15 cellular contexts compared by ENCODE assay signal in genomic region chr2:234995332-234996007, GRCh38. TPM values are rescaled to one million over a fixed set of nuclear protein-coding genes. Genes with fewer than 3 reads are reported as not detected.
DNase-seq lines count a peak whose midpoint lies in the region; ATAC-seq and TF ChIP-seq lines count a peak whose summit lies in the region.
"Had no signal": no experiment of that assay in that cellular context is flagged by ENCODE, and none has a peak within 500 bp of the region (broad histone marks: within the 10 kb centered on the region; RNA-seq: fewer than 3 reads in every experiment).

No MANE protein-coding gene starts in this region.

- ATAC-seq in HG02973 (IDR thresholded peaks at IDR 0.05; ENCODE audit: unreplicated experiment) (no peak), HG02970 (IDR thresholded peaks at IDR 0.05; ENCODE audit: low FRiP score, unreplicated experiment) (no peak)
- ATAC-seq: natural killer cell treated with Interleukin-12 subunit alpha and Interleukin-12 subunit beta and Interleukin-15 and Interleukin-18, amount 100 ng/mL, for 72 hours; T-cell had no signal

- H3K9me3 ChIP-seq in SK-N-MC (ENCODE audit: low read depth, low read length) (no peaks in the 10 kb centered on the region), iPS-20b (ENCODE audit: insufficient read depth, low read depth, low read length) (no peaks in the 10 kb centered on the region), prostate gland (no peaks in the 10 kb centered on the region)

- H3K27ac ChIP-seq in SK-N-MC (peak overlapping the region; percentile 76), iPS-20b (ENCODE audit: low read length) (peak overlapping the region; percentile 62), prostate gland (peak overlapping the region; percentile 59 to 71)
- H3K27ac ChIP-seq: GM23248 had no signal

- WGBS in prostate gland: 62% methylated on average over 24 of the region's 24 CpGs
- 81 to 85% methylated on average over 24 of the region's 24 CpGs for WGBS in lower leg skin, 2 donors

- TF ChIP-seq POLR2A in prostate gland (IDR thresholded peaks at IDR 0.05) (no peak), lower leg skin (IDR thresholded peaks at IDR 0.05) (no peak)

- H3K9ac ChIP-seq in SK-N-MC (ENCODE audit: insufficient read length): peak overlapping the region; percentile 13
- H3K9ac ChIP-seq in iPS-20b (ENCODE audit: low read depth, low read length): peak overlapping the region; percentile 21; the same call in 1 of the 2 replicates
- H3K9ac ChIP-seq: GM23248 had no signal

- H3K4me1 ChIP-seq in iPS-20b (ENCODE audit: insufficient read depth, low read length): peaks cover 30% of the 10 kb centered on the region
- H3K4me1 ChIP-seq in prostate gland (replicated peaks): peaks cover 18% of the 10 kb centered on the region

- no peaks in the 10 kb centered on the region for H3K27me3 ChIP-seq in H7 (ENCODE audit: control insufficient read depth, insufficient read depth, low read length)
- H3K27me3 ChIP-seq in iPS-20b (ENCODE audit: insufficient read depth, low read length): no peaks in the 10 kb centered on the region
- no peaks in the 10 kb centered on the region for H3K27me3 ChIP-seq in prostate gland (replicated peaks; ENCODE audit: insufficient read depth)

- peaks cover 3% of the 10 kb centered on the region for H3K36me3 ChIP-seq in H7 (replicated peaks; ENCODE audit: control insufficient read depth, insufficient read depth, low read length)
- H3K36me3 ChIP-seq in SK-N-MC (ENCODE audit: insufficient read depth, low read length): peaks cover 17% of the 10 kb centered on the region; the same call in 1 of the 2 replicates
- peaks cover 36% of the 10 kb centered on the region for H3K36me3 ChIP-seq in iPS-20b (ENCODE audit: insufficient read depth, low read depth, low read length)
- H3K36me3 ChIP-seq in prostate gland: no peaks in the 10 kb centered on the region

- DNase-seq in H7: peak; percentile 58
- no peak for DNase-seq in SK-N-MC (ENCODE audit: low read depth, low spot score)
- no peak for DNase-seq in prostate gland (ENCODE audit: low spot score)
- DNase-seq in stimulated activated CD4-positive, alpha-beta T cell treated with anti-CD3 and anti-CD28 coated beads, Interleukin-2, amount 100 ng/mL, for 48 hours: no peak
- no peak for DNase-seq in lower leg skin (ENCODE audit: low spot score in 2 of 2)
- DNase-seq: activated CD4-positive, alpha-beta T cell treated with anti-CD3 and anti-CD28 coated beads, Interleukin-2, amount 50 U/mL, for 1 hour; DMS79 treated with DMSO at 0.1 percent for 48 hours; GM23248; NCI-H187; stimulated activated CD8-positive, alpha-beta memory T cell treated with anti-CD3 and anti-CD28 coated beads, Interleukin-4, amount 100 ng/mL, for 48 hours; T-cell had no signal

- intact Hi-C loops in prostate gland (cut with DNase I) (no loop called here), lower leg skin (cut with DNase I; ENCODE audit: low total_unique reads) (no loop called here)

- H3K4me3 ChIP-seq in H7 (ENCODE audit: insufficient read depth, low read depth, low read length) (no peak overlapping the region), SK-N-MC (no peak overlapping the region), iPS-20b (ENCODE audit: low read length) (no peak overlapping the region), prostate gland (no peak overlapping the region), lower leg skin (ENCODE audit: low read depth, poor library complexity, severe bottlenecking) (no peak overlapping the region)
- H3K4me3 ChIP-seq: GM23248 had no signal

- TF ChIP-seq CTCF in prostate gland (IDR thresholded peaks at IDR 0.05) (no peak), lower leg skin (IDR thresholded peaks at IDR 0.05) (no peak)

RNA-seq across cellular contexts. Expression of gene SH3BP4, which starts 43.7 kb away (rescaled TPM):
- 45.8 and 61.4 TPM in 2 replicates for total RNA-seq in H7 (2014; rRNA removed; shearing (Covaris generic))
- total RNA-seq in prostate gland (100 to 1,000 TPM in 1 of 2 donors, 10 to 100 TPM in 1; 86.7 to 134 TPM), lower leg skin (10 to 100 TPM; 29.1 to 57.8 (median 42.6) TPM)
- total RNA-seq: natural killer cell treated with Interleukin-12 subunit alpha and Interleukin-12 subunit beta and Interleukin-15 and Interleukin-18, amount 100 ng/mL, for 72 hours had no signal
